ENCODE assay signal across 18 cellular contexts in the genomic region with DNA sequence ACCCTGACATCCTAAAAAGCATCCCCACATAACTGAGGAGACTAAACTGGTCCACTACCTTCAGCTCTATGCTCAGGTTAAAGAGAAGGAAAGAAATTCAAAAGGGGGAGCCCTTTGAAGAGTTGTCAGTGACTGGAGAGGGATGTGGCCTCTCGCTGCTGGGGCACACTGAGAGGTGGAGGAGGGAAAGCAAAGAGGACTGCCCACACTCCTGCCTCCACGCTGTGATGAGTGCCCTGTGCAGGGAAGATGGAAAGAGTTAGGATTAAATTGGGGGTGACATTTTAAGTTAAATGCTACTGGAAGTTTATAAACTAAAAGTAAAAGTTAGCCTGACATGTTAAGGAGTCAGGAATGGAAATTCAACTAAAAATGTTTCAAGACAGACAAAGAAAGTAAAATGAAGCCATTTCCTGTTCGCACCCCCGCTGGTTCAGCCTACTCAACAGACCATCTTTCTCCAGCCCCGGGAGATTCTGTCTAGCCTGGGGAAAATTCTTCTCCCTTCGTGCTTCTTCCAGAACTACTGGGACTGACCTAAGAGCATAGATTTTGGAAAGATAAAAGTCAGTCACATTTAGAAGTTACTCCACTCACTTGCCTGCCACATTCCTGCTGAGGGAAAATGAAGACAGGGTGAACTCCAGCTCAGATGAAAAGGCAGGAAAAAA. TPM values are rescaled to one million over a fixed set of nuclear protein-coding genes. Genes with fewer than 3 reads are reported as not detected.
A peak's percentile ranks its signal among the peaks of the same experiment; 100 is the strongest.
DNase-seq lines count a peak whose midpoint lies in the region; ATAC-seq and TF ChIP-seq lines count a peak whose summit lies in the region.
"Had no signal": no experiment of that assay in that cellular context is flagged by ENCODE, and none has a peak within 500 bp of the region (broad histone marks: within the 10 kb centered on the region; RNA-seq: fewer than 3 reads in every experiment).

No MANE protein-coding gene starts in this region.

- DNase-seq in A172 (ENCODE audit: low spot score) (peak; percentile 18), HFFc6 (no peak), choroid plexus epithelial cell (ENCODE audit: low read depth) (peak; percentile 45), nephron progenitor cell (no peak), CD1c-positive myeloid dendritic cell (ENCODE audit: extremely low spot score) (no peak)
- DNase-seq in effector memory CD8-positive, alpha-beta T cell, result no peak
- DNase-seq: activated CD4-positive, alpha-beta T cell treated with anti-CD3 and anti-CD28 coated beads, Interleukin-2, amount 50 U/mL, for 1 hour; activated gamma-delta T cell treated with Interleukin-2 at 50 U/mL for 16 hours; amygdala; CD4-positive, CD25-positive, alpha-beta regulatory T cell; effector CD8-positive, alpha-beta T cell; NCI-H1105 treated with DMSO at 0.1 percent for 48 hours; NCI-H526; stimulated activated CD4-positive, alpha-beta T cell treated with anti-CD3 and anti-CD28 coated beads, Interleukin-4, amount 100 ng/mL, for 24 hours had no signal

- H3K36me3 Mint-ChIP-seq in HFFc6 (ENCODE audit: low read depth) (no peaks in the 10 kb centered on the region), nephron progenitor cell (ENCODE audit: low read depth) (no peaks in the 10 kb centered on the region)
- H3K36me3 Mint-ChIP-seq in effector memory CD8-positive, alpha-beta T cell (ENCODE audit: insufficient read depth), result no peaks in the 10 kb centered on the region
- H3K36me3 Mint-ChIP-seq: CD4-positive, CD25-positive, alpha-beta regulatory T cell had no signal

- H3K9me3 Mint-ChIP-seq in HFFc6, result no peaks in the 10 kb centered on the region
- no peaks in the 10 kb centered on the region for H3K9me3 Mint-ChIP-seq in nephron progenitor cell
- H3K9me3 Mint-ChIP-seq in effector memory CD8-positive, alpha-beta T cell, result no peaks in the 10 kb centered on the region
- H3K9me3 Mint-ChIP-seq: central memory CD8-positive, alpha-beta T cell had no signal

- TF ChIP-seq CTCF in HFFc6 (IDR thresholded peaks at IDR 0.05) (no peak), choroid plexus epithelial cell (conservative IDR thresholded peaks at IDR 0.05; ENCODE audit: low read depth, low read length) (no peak), nephron progenitor cell (IDR thresholded peaks at IDR 0.05) (no peak)

- peaks cover 32% of the 10 kb centered on the region for H3K4me1 Mint-ChIP-seq in HFFc6 (ENCODE audit: low read depth)
- H3K4me1 Mint-ChIP-seq in nephron progenitor cell, result peaks cover 47% of the 10 kb centered on the region
- peaks cover 0 to 1% of the 10 kb centered on the region in 2 donors for H3K4me1 Mint-ChIP-seq in effector memory CD8-positive, alpha-beta T cell (ENCODE audit: low read depth in 2 of 2)
- H3K4me1 Mint-ChIP-seq: CD4-positive, CD25-positive, alpha-beta regulatory T cell; central memory CD8-positive, alpha-beta T cell had no signal

- H3K27ac Mint-ChIP-seq in HFFc6, result peak overlapping the region; percentile 60
- H3K27ac Mint-ChIP-seq in nephron progenitor cell, result peak overlapping the region; percentile 72
- H3K27ac Mint-ChIP-seq in effector memory CD8-positive, alpha-beta T cell, result no peak overlapping the region
- H3K27ac Mint-ChIP-seq: CD4-positive, CD25-positive, alpha-beta regulatory T cell had no signal

- peaks cover 5% of the 10 kb centered on the region for H3K27me3 Mint-ChIP-seq in HFFc6 (ENCODE audit: insufficient read depth)
- no peaks in the 10 kb centered on the region for H3K27me3 Mint-ChIP-seq in nephron progenitor cell (ENCODE audit: low read depth, poor library complexity)
- H3K27me3 Mint-ChIP-seq in effector memory CD8-positive, alpha-beta T cell, result no peaks in the 10 kb centered on the region
- H3K27me3 Mint-ChIP-seq: CD4-positive, CD25-positive, alpha-beta regulatory T cell; central memory CD8-positive, alpha-beta T cell had no signal

- no peak overlapping the region for H3K4me3 ChIP-seq in choroid plexus epithelial cell (ENCODE audit: low read depth, low read length)

- no peak for ATAC-seq in HG02884 (IDR thresholded peaks at IDR 0.05; ENCODE audit: unreplicated experiment)
- ATAC-seq in GM21447 (IDR thresholded peaks at IDR 0.05; ENCODE audit: unreplicated experiment), result no peak
- ATAC-seq in effector memory CD8-positive, alpha-beta T cell (replicated peaks), result no peak
- ATAC-seq: HCT116 had no signal

- peak overlapping the region; percentile 66 for H3K4me3 Mint-ChIP-seq in HFFc6
- H3K4me3 Mint-ChIP-seq in nephron progenitor cell, result no peak overlapping the region
- no peak overlapping the region for H3K4me3 Mint-ChIP-seq in effector memory CD8-positive, alpha-beta T cell
- H3K4me3 Mint-ChIP-seq: CD4-positive, CD25-positive, alpha-beta regulatory T cell; central memory CD8-positive, alpha-beta T cell had no signal

RNA-seq across cellular contexts. Expression of gene INO80C, which starts 17.8 kb away (rescaled TPM):
- total RNA-seq in A172 (2014; rRNA removed; shearing (Covaris generic)), result 3.5 and 9.6 TPM in 2 replicates
- total RNA-seq in HFFc6 (2021; fragmentation: NEBNext Ultra II Directional; extraction: Animal tissue kit (Norgen Biotek cat#: 25700)), result 10 to 100 TPM; 10.4 to 13.3 (median 12.1) TPM

Comparison
In these comparisons a context has a peak if more than half of its experiments do, and no peak if none do; other contexts are left out.
1. DNase-seq: peak in A172 (single experiment) and choroid plexus epithelial cell (single experiment); none in HFFc6 (single experiment), nephron progenitor cell (single experiment), CD1c-positive myeloid dendritic cell (single experiment) and effector memory CD8-positive, alpha-beta T cell (0 of 3).
2. H3K27ac Mint-ChIP-seq: peak in HFFc6 (single experiment) and nephron progenitor cell (single experiment); none in effector memory CD8-positive, alpha-beta T cell (0 of 2).